In the genomic region with DNA sequence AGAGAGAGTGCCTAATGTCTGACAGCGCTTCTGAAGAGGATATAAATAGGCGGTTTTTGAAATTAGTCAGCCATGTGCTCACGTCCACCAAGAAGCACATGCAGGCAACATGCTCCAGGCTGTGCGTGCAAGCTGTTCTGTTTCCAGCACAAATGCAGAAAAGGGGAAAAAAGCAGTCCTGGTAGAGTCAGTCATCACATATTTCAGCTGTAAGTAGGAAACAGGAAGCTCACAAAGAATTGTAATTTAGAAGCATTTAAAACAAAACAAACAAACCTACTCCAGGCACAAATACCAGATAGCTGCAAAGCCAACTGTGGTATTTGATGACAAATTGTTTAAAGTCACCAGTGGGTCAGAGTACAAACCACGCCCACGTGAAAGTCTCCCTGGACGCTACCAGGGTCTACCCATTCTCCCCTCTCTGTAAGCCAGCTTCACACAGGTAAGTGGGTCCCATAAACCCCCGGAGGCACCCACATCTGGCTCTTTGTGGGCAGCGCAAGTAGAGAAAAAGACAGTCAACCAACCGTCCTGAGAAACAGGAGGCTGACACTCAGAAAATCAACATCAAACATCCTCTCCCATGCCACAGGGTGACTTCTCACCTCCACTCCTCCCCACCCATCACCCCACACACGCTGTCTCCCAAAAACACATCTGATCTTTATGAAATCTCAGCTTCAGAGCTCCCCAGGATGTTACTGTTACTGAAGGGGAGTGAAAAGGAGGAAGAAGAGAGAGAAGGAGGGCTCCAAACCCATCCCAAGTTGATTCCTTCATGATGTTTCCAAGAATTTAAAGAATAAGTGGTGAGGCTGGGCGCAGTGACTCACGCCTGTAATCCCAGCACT, we compare ENCODE assay signal across 8 cellular contexts.
DNase-seq lines count a peak whose midpoint lies in the region; ATAC-seq, FAIRE-seq and TF ChIP-seq lines count a peak whose summit lies in the region.

No MANE protein-coding gene starts in this region.

- no peak for TF ChIP-seq POLR2A in GM12892 (IDR thresholded peaks at IDR 0.05; ENCODE audit: low read depth, low read length)

- no peak for DNase-seq in GM12892 (ENCODE audit: insufficient read length)
- peak in 3 of 34 experiments; percentile 20 to 23 (median 22) for DNase-seq in T-cell
- peak in 2 of 3 donors; percentile 30 to 45 for DNase-seq in effector memory CD4-positive, alpha-beta T cell
- DNase-seq in natural killer cell treated with Interleukin-12 subunit alpha and Interleukin-12 subunit beta and Interleukin-15 and Interleukin-18, amount 100 ng/mL, for 72 hours (ENCODE audit: low spot score): no peak
- DNase-seq in GM19240 (ENCODE audit: insufficient read length, low spot score): no peak
- DNase-seq in SJCRH30: no peak
- DNase-seq in Kasumi-1 (lab: John Stamatoyannopoulos, UW): no peak

- H3K36me3 ChIP-seq in effector memory CD4-positive, alpha-beta T cell (ENCODE audit: control insufficient read depth, insufficient read depth, low read length): peaks cover 4% of the 10 kb centered on the region
- no peaks in the 10 kb centered on the region for H3K36me3 ChIP-seq in SJCRH30

- H3K27ac Mint-ChIP-seq in T-cell: peak overlapping the region; percentile 92 to 99
- peak overlapping the region; percentile 81 to 90 for H3K27ac Mint-ChIP-seq in natural killer cell treated with Interleukin-12 subunit alpha and Interleukin-12 subunit beta and Interleukin-15 and Interleukin-18, amount 100 ng/mL, for 72 hours

- no peaks in the 10 kb centered on the region for H3K27me3 ChIP-seq in effector memory CD4-positive, alpha-beta T cell (replicated peaks; ENCODE audit: control insufficient read depth, insufficient read depth, low read length, poor library complexity, severe bottlenecking)
- no peaks in the 10 kb centered on the region for H3K27me3 ChIP-seq in SJCRH30

- H3K4me3 Mint-ChIP-seq in T-cell: peak overlapping the region; percentile 61 to 70 (median 69)
- peak overlapping the region; percentile 69 for H3K4me3 Mint-ChIP-seq in natural killer cell treated with Interleukin-12 subunit alpha and Interleukin-12 subunit beta and Interleukin-15 and Interleukin-18, amount 100 ng/mL, for 72 hours

- peak; percentile 91 for FAIRE-seq in GM12892 (lab: Jason Lieb, UNC)

- H3K9me3 ChIP-seq in effector memory CD4-positive, alpha-beta T cell (ENCODE audit: control insufficient read depth, low read length): no peaks in the 10 kb centered on the region
- H3K9me3 ChIP-seq in SJCRH30 (replicated peaks): no peaks in the 10 kb centered on the region

- H3K4me1 ChIP-seq in effector memory CD4-positive, alpha-beta T cell (ENCODE audit: control insufficient read depth, insufficient read depth, low read length, poor library complexity, severe bottlenecking): peaks cover 66% of the 10 kb centered on the region
- H3K4me1 ChIP-seq in SJCRH30: no peaks in the 10 kb centered on the region; the same call in 1 of the 2 replicates

- no peaks in the 10 kb centered on the region for H3K27me3 Mint-ChIP-seq in T-cell
- H3K27me3 Mint-ChIP-seq in natural killer cell treated with Interleukin-12 subunit alpha and Interleukin-12 subunit beta and Interleukin-15 and Interleukin-18, amount 100 ng/mL, for 72 hours: no peaks in the 10 kb centered on the region

- peak overlapping the region; percentile 26 for H3K4me3 ChIP-seq in effector memory CD4-positive, alpha-beta T cell (ENCODE audit: insufficient read depth, low read depth, low read length, poor library complexity, severe bottlenecking)
- no peak overlapping the region for H3K4me3 ChIP-seq in SJCRH30

- CTCF ChIA-PET in T-cell (lab: Charles Lee): interaction anchor here (0.6 to 2.9 kb wide), 13 partner anchors 10 to 236 kb away, joined by 3 to 14 read pairs (median 4); no protein-coding TSS in a partner anchor

- H3K36me3 Mint-ChIP-seq in T-cell: peaks cover 28% of the 10 kb centered on the region
- no peaks in the 10 kb centered on the region for H3K36me3 Mint-ChIP-seq in natural killer cell treated with Interleukin-12 subunit alpha and Interleukin-12 subunit beta and Interleukin-15 and Interleukin-18, amount 100 ng/mL, for 72 hours

- POLR2A ChIA-PET in T-cell (lab: Charles Lee): interaction anchor here (0.7 to 3.4 kb wide), 21 partner anchors 8 to 249 kb away, joined by 3 to 49 read pairs (median 6); a partner anchor contains a TSS

- H3K9me3 Mint-ChIP-seq in T-cell: no peaks in the 10 kb centered on the region
- no peaks in the 10 kb centered on the region for H3K9me3 Mint-ChIP-seq in natural killer cell treated with Interleukin-12 subunit alpha and Interleukin-12 subunit beta and Interleukin-15 and Interleukin-18, amount 100 ng/mL, for 72 hours

- H3K27ac ChIP-seq in effector memory CD4-positive, alpha-beta T cell (ENCODE audit: insufficient read depth, low read length, poor library complexity, severe bottlenecking): peak overlapping the region; percentile 87
- no peak overlapping the region for H3K27ac ChIP-seq in SJCRH30

- peak; percentile 73 for ATAC-seq in HG02610 (IDR thresholded peaks at IDR 0.05; ENCODE audit: unreplicated experiment)
- ATAC-seq in T-cell (replicated peaks in 1 of 4): peak; percentile 3 to 36 (median 28)
- peak; percentile 84 to 87 for ATAC-seq in natural killer cell treated with Interleukin-12 subunit alpha and Interleukin-12 subunit beta and Interleukin-15 and Interleukin-18, amount 100 ng/mL, for 72 hours

- peaks cover 93 to 97% (median 95%) of the 10 kb centered on the region in 3 donors for H3K4me1 Mint-ChIP-seq in T-cell
- H3K4me1 Mint-ChIP-seq in natural killer cell treated with Interleukin-12 subunit alpha and Interleukin-12 subunit beta and Interleukin-15 and Interleukin-18, amount 100 ng/mL, for 72 hours (ENCODE audit: low read depth in 2 of 2): peaks cover 62 to 79% of the 10 kb centered on the region in 2 donors

Comparison
In these comparisons a context has a peak if more than half of its experiments do, and no peak if none do; other contexts are left out.
1. DNase-seq: peak in effector memory CD4-positive, alpha-beta T cell (2 of 3); none in GM12892 (single experiment), natural killer cell treated with Interleukin-12 subunit alpha and Interleukin-12 subunit beta and Interleukin-15 and Interleukin-18, amount 100 ng/mL, for 72 hours (single experiment), GM19240 (single experiment), SJCRH30 (0 of 2) and Kasumi-1 (0 of 2).
2. ATAC-seq: peak in every context shown above with its lines; median percentile 86 in natural killer cell treated with Interleukin-12 subunit alpha and Interleukin-12 subunit beta and Interleukin-15 and Interleukin-18, amount 100 ng/mL, for 72 hours; 73 in HG02610; 28 in T-cell.